1 cellular context compared by ENCODE assay signal in genomic region chr1:48793863-48794262, GRCh38.
TF ChIP-seq lines count a peak whose summit lies in the region.

No MANE protein-coding gene starts in this region.

TF ChIP-seq in GM12878, 131 proteins besides CTCF, POLR2A, EP300 and RAD21 (continued from another document):
- TF ChIP-seq ATF2 (IDR thresholded peaks at IDR 0.05; ENCODE audit: low read length) (peak; percentile 57; the same call in 1 of the 2 replicates), ZNF217 (IDR thresholded peaks at IDR 0.05) (0 out of 2 replicates have a peak, but pooled peaks have one; percentile 40), SPI1 (IDR thresholded peaks at IDR 0.05; ENCODE audit: borderline replicate concordance, insufficient read depth, low read depth, low read length) (peak; percentile 47), MEF2B (IDR thresholded peaks at IDR 0.05; ENCODE audit: partially characterized antibody, poor library complexity, severe bottlenecking) (peak; percentile 90), FOXM1 (IDR thresholded peaks at IDR 0.05; ENCODE audit: low read depth, low read length) (0 out of 2 replicates have a peak, but pooled peaks have one; percentile 50), RUNX3 (IDR thresholded peaks at IDR 0.05; ENCODE audit: low read length) (peak; percentile 73)
